Comparison of ENCODE assay signal across 12 cellular contexts in the genomic region with DNA sequence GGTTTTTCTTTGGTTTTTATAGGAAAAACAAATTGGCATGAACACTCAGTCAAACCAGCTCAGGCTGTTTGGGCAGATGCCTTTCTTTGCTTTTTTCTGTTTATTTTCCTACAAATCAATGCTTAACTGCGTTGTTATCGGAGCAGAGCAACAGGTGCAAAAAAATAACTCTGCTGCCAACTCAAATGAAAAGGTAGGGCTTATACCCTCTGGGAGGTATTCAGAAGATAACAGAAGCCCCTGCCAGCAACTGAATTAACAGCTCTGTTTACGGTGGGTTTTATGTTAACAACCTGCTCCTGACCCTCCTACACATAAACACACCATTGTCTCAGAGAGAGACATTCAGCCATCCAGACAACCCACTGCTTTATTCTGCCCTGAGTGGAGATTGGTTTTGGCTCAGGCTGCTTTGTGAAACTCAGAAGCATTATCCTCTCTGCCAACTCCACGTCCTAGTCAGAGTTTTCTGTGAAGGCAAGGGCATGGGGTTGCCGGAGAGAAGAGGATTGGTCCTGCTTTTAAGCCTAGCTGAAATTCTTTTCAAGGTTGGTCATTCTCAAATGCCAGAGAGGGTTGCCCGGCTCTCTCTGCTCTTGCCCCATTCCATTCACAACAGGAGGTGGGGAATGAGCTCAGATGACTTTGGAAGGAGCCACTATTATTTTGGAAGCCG. TPM values are rescaled to one million over a fixed set of nuclear protein-coding genes. Genes with fewer than 3 reads are reported as not detected.
DNase-seq lines count a peak whose midpoint lies in the region; ATAC-seq, FAIRE-seq and TF ChIP-seq lines count a peak whose summit lies in the region.
"Had no signal": no experiment of that assay in that cellular context is flagged by ENCODE, and none has a peak within 500 bp of the region (broad histone marks: within the 10 kb centered on the region; RNA-seq: fewer than 3 reads in every experiment).

No MANE protein-coding gene starts in this region.

- H3K27me3 ChIP-seq in MG63: no peaks in the 10 kb centered on the region

- no peak for ATAC-seq in GM21423 (IDR thresholded peaks at IDR 0.05; ENCODE audit: unreplicated experiment)

- intact Hi-C loops in kidney (cut with DNase I): no loop called here

- peak overlapping the region; percentile 52 to 77 for H3K27ac ChIP-seq in kidney (ENCODE audit: low read depth in 2 of 2, low read length in 2 of 2)

- TF ChIP-seq CTCF in kidney (IDR thresholded peaks at IDR 0.05; ENCODE audit: borderline replicate concordance, extremely low read depth, insufficient read depth): no peak

- peaks cover 4% of the 10 kb centered on the region in 2 donors for H3K4me1 ChIP-seq in kidney (ENCODE audit: control insufficient read depth in 1 of 2, insufficient read depth in 1 of 2, low read depth in 1 of 2, low read length in 2 of 2)

- peak overlapping the region in 1 of 2 donors; percentile 17 for H3K9ac ChIP-seq in kidney (ENCODE audit: low read length in 2 of 2)

- DNase-seq in MG63 (peak; percentile 95), amygdala (lab: John Stamatoyannopoulos, UW) (peak in 43 of 56 donors; percentile 10 to 74 (median 38)), kidney (no peak), stromal cell of bone marrow (ENCODE audit: low read depth) (peak; percentile 24), SKM-1 (lab: John Stamatoyannopoulos, UW; ENCODE audit: unreplicated experiment) (no peak)
- no peak for DNase-seq in activated CD8-positive, alpha-beta memory T cell treated with anti-CD3 and anti-CD28 coated beads for 24 hours
- DNase-seq in stimulated activated CD4-positive, alpha-beta T cell treated with anti-CD3 and anti-CD28 coated beads, Interleukin-1b, Interleukin-23, amount 100 ng/mL, for 48 hours: no peak
- DNase-seq: activated CD4-positive, alpha-beta T cell treated with anti-CD3 and anti-CD28 coated beads, Interleukin-2, amount 50 U/mL, for 1 hour; NCI-H226; trophoblast cell had no signal

- H3K9me3 ChIP-seq in MG63: no peaks in the 10 kb centered on the region
- no peaks in the 10 kb centered on the region for H3K9me3 ChIP-seq in kidney (ENCODE audit: control insufficient read depth in 1 of 2, low read length in 2 of 2)

- peaks cover 2% of the 10 kb centered on the region; the same call in 1 of the 2 replicates for H3K36me3 ChIP-seq in MG63
- H3K36me3 ChIP-seq in kidney (ENCODE audit: control insufficient read depth in 1 of 2, insufficient read depth in 2 of 2, low read length in 2 of 2): no peaks in the 10 kb centered on the region

- no peak overlapping the region for H3K4me3 ChIP-seq in MG63
- peak overlapping the region in 1 of 2 donors; percentile 10 for H3K4me3 ChIP-seq in kidney (ENCODE audit: low read length in 2 of 2)

- FAIRE-seq in kidney (lab: Jason Lieb, UNC): no peak

RNA-seq across cellular contexts. Expression of a gene that starts 11.3 kb away (rescaled TPM):
- total RNA-seq in MG63 (2014; rRNA removed; shearing (Covaris generic); ENCODE audit: low replicate concordance): 1.2 and 6.0 TPM in 2 replicates
- total RNA-seq in kidney: 65.5 TPM
- polyA plus RNA-seq in kidney (ENCODE audit: insufficient read depth, low read depth, low replicate concordance): 4.7 TPM
- total RNA-seq: H4 had no signal

Comparison
In these comparisons a context has a peak if more than half of its experiments do, and no peak if none do; other contexts are left out.
1. DNase-seq: peak in MG63 (single experiment), amygdala (43 of 56) and stromal cell of bone marrow (single experiment); none in kidney (single experiment), activated CD8-positive, alpha-beta memory T cell treated with anti-CD3 and anti-CD28 coated beads for 24 hours (single experiment), stimulated activated CD4-positive, alpha-beta T cell treated with anti-CD3 and anti-CD28 coated beads, Interleukin-1b, Interleukin-23, amount 100 ng/mL, for 48 hours (single experiment) and SKM-1 (single experiment).